ENCODE assay signal across 8 cellular contexts in the genomic region with DNA sequence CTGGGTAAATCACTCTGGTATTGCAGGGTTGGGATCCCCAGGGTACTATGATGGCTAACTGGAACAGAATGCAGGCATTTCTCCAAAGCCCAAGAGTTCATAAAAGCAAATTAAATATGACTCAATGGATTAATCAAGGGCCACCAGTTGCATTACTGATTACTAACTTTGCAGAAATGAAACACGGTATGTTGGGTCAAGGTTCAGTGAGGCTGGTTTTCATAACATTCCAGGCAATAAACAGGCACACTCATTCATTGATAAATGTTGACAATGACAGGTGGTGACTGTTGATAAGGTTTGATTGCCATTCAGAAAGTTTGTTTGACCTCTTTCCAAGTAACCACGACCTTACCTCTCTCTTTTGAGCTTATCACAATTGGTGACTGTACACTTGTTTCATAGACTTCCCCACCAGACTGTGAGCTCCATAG. TPM values are rescaled to one million over a fixed set of nuclear protein-coding genes. Genes with fewer than 3 reads are reported as not detected.
DNase-seq lines count a peak whose midpoint lies in the region; ATAC-seq and TF ChIP-seq lines count a peak whose summit lies in the region.

No MANE protein-coding gene starts in this region.

- peaks cover 56% of the 10 kb centered on the region for H3K4me1 ChIP-seq in adipocyte (ENCODE audit: control insufficient read depth, insufficient read depth, low read length)
- H3K4me1 ChIP-seq in testis = peaks cover 13% of the 10 kb centered on the region

- peak; percentile 83 for DNase-seq in AG20443 (ENCODE audit: low spot score)
- DNase-seq in adipocyte (ENCODE audit: low read depth) = peak; percentile 83
- DNase-seq in kidney epithelial cell (ENCODE audit: low read depth) = peak; percentile 5
- DNase-seq in testis = no peak
- no peak for DNase-seq in amygdala (lab: John Stamatoyannopoulos, UW)
- DNase-seq in NCI-H1092 (lab: John Stamatoyannopoulos, UW) = no peak
- no peak for DNase-seq in NCI-H2081 (lab: John Stamatoyannopoulos, UW)

- ATAC-seq in HG03108 (IDR thresholded peaks at IDR 0.05; ENCODE audit: unreplicated experiment) = peak; percentile 1

- no peaks in the 10 kb centered on the region for H3K9me3 ChIP-seq in adipocyte (ENCODE audit: control insufficient read depth, low read length)
- H3K9me3 ChIP-seq in testis = no peaks in the 10 kb centered on the region

- 27 to 28% methylated on average over 2 of the region's 2 CpGs for WGBS in testis, 2 donors

- H3K36me3 ChIP-seq in adipocyte (ENCODE audit: control insufficient read depth, insufficient read depth, low read length, severe bottlenecking) (peaks cover 15% of the 10 kb centered on the region), kidney epithelial cell (ENCODE audit: control insufficient read depth, insufficient read depth, low read length) (no peaks in the 10 kb centered on the region), testis (ENCODE audit: low read depth, missing control alignments) (no peaks in the 10 kb centered on the region)

- H3K27ac ChIP-seq in testis = peak overlapping the region in 1 of 2 donors; percentile 80

- no peak for TF ChIP-seq POLR2A in testis (IDR thresholded peaks at IDR 0.05)

- H3K4me3 ChIP-seq in adipocyte (ENCODE audit: low read length) (peak overlapping the region; percentile 90), kidney epithelial cell (ENCODE audit: low read depth, low read length) (peak overlapping the region; percentile 100), testis (peak overlapping the region; percentile 80 to 98)

- peak overlapping the region; percentile 97 for H3K9ac ChIP-seq in adipocyte (ENCODE audit: low read length)

- H3K27me3 ChIP-seq in adipocyte (replicated peaks; ENCODE audit: control insufficient read depth, insufficient read depth, low read length) = no peaks in the 10 kb centered on the region
- H3K27me3 ChIP-seq in kidney epithelial cell (ENCODE audit: control insufficient read depth, insufficient read depth, low read length) = no peaks in the 10 kb centered on the region
- H3K27me3 ChIP-seq in testis = no peaks in the 10 kb centered on the region

- intact Hi-C loops in testis (cut with DNase I; ENCODE audit: low total_unique reads) = no loop called here

- TF ChIP-seq CTCF in kidney epithelial cell (IDR thresholded peaks at IDR 0.05; ENCODE audit: insufficient read depth, low read length, poor library complexity, severe bottlenecking) (no peak), testis (IDR thresholded peaks at IDR 0.05) (no peak)

RNA-seq across cellular contexts. Expression of gene AP1M1, which starts 0.5 kb away (rescaled TPM):
- 96.2 and 98.9 TPM in 2 replicates for total RNA-seq in kidney epithelial cell
- total RNA-seq in testis = 100 to 1,000 TPM; 134 to 145 TPM
- 172 TPM for polyA plus RNA-seq in testis (ENCODE audit: insufficient read depth, low read depth, low replicate concordance)

RNA-seq across cellular contexts. Expression of gene FAM32A, which starts 12.0 kb away (rescaled TPM):
- total RNA-seq in kidney epithelial cell = 121 and 145 TPM in 2 replicates
- 10 to 100 TPM; 62.0 to 87.0 TPM for total RNA-seq in testis
- polyA plus RNA-seq in testis (ENCODE audit: insufficient read depth, low read depth, low replicate concordance) = 71.2 TPM

RNA-seq across cellular contexts. Expression of gene CIB3, which starts 23.9 kb away (rescaled TPM):
- total RNA-seq in kidney epithelial cell (not detected in 2 replicates), testis (not detected)
- 1.2 TPM for polyA plus RNA-seq in testis (ENCODE audit: insufficient read depth, low read depth, low replicate concordance)

RNA-seq across cellular contexts. Expression of gene HSH2D, which starts 53.7 kb away (rescaled TPM):
- total RNA-seq in kidney epithelial cell = 0.46 and 1.8 TPM in 2 replicates
- under 1 TPM; 0.55 to 0.68 TPM for total RNA-seq in testis
- 1.6 TPM for polyA plus RNA-seq in testis (ENCODE audit: insufficient read depth, low read depth, low replicate concordance)

Comparison
In these comparisons a context has a peak if more than half of its experiments do, and no peak if none do; other contexts are left out.
1. DNase-seq: peak in AG20443 (single experiment), adipocyte (single experiment) and kidney epithelial cell (single experiment); none in testis (single experiment), amygdala (0 of 56), NCI-H1092 (single experiment) and NCI-H2081 (0 of 2).
2. Peak in every context shown above with its lines, with median percentiles within 50 percentile points of each other: H3K4me3 ChIP-seq.